8 cellular contexts compared by ENCODE assay signal in genomic region chr16:57519796-57520360, GRCh38. TPM values are rescaled to one million over a fixed set of nuclear protein-coding genes. Genes with fewer than 3 reads are reported as not detected.
DNase-seq lines count a peak whose midpoint lies in the region; ATAC-seq and TF ChIP-seq lines count a peak whose summit lies in the region.

No MANE protein-coding gene starts in this region.

- no peaks in the 10 kb centered on the region for H3K9me3 ChIP-seq in left lung

- no peaks in the 10 kb centered on the region for H3K27me3 Mint-ChIP-seq in activated CD4-positive, alpha-beta T cell treated with anti-CD3 and anti-CD28 coated beads for 36 hours
- H3K27me3 Mint-ChIP-seq in central memory CD8-positive, alpha-beta T cell = no peaks in the 10 kb centered on the region

- POLR2A ChIA-PET in activated CD4-positive, alpha-beta T cell treated with anti-CD3 and anti-CD28 coated beads for 36 hours (lab: Charles Lee) = no interaction called here

- CTCF ChIA-PET in activated CD4-positive, alpha-beta T cell treated with anti-CD3 and anti-CD28 coated beads for 36 hours (lab: Charles Lee) = interaction anchor here (0.5 to 4.4 kb wide), 34 partner anchors 8 to 976 kb away, joined by 3 to 45 read pairs (median 4); partner anchors contain the start of genes ADGRG5, CCDC102A, CIAPIN1 and COQ9

- no peak overlapping the region for H3K27ac Mint-ChIP-seq in activated CD4-positive, alpha-beta T cell treated with anti-CD3 and anti-CD28 coated beads for 36 hours
- peak overlapping the region; percentile 52 for H3K27ac Mint-ChIP-seq in central memory CD8-positive, alpha-beta T cell (ENCODE audit: low read depth)

- peaks cover 0 to 14% of the 10 kb centered on the region in 2 donors for H3K36me3 ChIP-seq in left lung

- H3K4me3 Mint-ChIP-seq in activated CD4-positive, alpha-beta T cell treated with anti-CD3 and anti-CD28 coated beads for 36 hours = no peak overlapping the region
- no peak overlapping the region for H3K4me3 Mint-ChIP-seq in central memory CD8-positive, alpha-beta T cell

- no peak overlapping the region for H3K27ac ChIP-seq in left lung

- no peak overlapping the region for H3K4me3 ChIP-seq in NB4 (ENCODE audit: low read depth, low read length)
- no peak overlapping the region for H3K4me3 ChIP-seq in left lung

- ATAC-seq in GM21360 (IDR thresholded peaks at IDR 0.05; ENCODE audit: unreplicated experiment) (peak; percentile 53), left lung (peak; percentile 91), HG03095 (IDR thresholded peaks at IDR 0.05; ENCODE audit: unreplicated experiment) (no peak)
- peak; percentile 96 for ATAC-seq in activated CD4-positive, alpha-beta T cell treated with anti-CD3 and anti-CD28 coated beads for 36 hours
- peak; percentile 89 for ATAC-seq in central memory CD8-positive, alpha-beta T cell (replicated peaks; ENCODE audit: extremely low read depth, poor library complexity, severe bottlenecking)

- DNase-seq in DMS114 treated with DMSO at 0.1 percent for 48 hours (lab: John Stamatoyannopoulos, UW; ENCODE audit: unreplicated experiment) = peak; percentile 63
- DNase-seq in NB4 (ENCODE audit: low read depth) = peak; percentile 76
- peak; percentile 90 for DNase-seq in activated CD4-positive, alpha-beta T cell treated with anti-CD3 and anti-CD28 coated beads for 36 hours
- peak; percentile 67 to 73 for DNase-seq in central memory CD8-positive, alpha-beta T cell (ENCODE audit: low spot score in 2 of 2)
- DNase-seq in left lung = peak; percentile 68 to 95
- DNase-seq in stimulated activated CD4-positive, alpha-beta T cell treated with anti-CD3 and anti-CD28 coated beads, TNF-alpha, amount 100 ng/mL, for 1 hour (ENCODE audit: low read depth in 3 of 3, low spot score in 1 of 3) = peak; percentile 45 to 71 (median 63)

- TF ChIP-seq CTCF in NB4 (IDR thresholded peaks at IDR 0.05; ENCODE audit: low read depth, low read length) = peak; percentile 99
- TF ChIP-seq CTCF in left lung (IDR thresholded peaks at IDR 0.05) = peak; percentile 92 to 98

- peaks cover 4% of the 10 kb centered on the region for H3K4me1 Mint-ChIP-seq in activated CD4-positive, alpha-beta T cell treated with anti-CD3 and anti-CD28 coated beads for 36 hours
- H3K4me1 Mint-ChIP-seq in central memory CD8-positive, alpha-beta T cell = peaks cover 11% of the 10 kb centered on the region

- intact Hi-C loops in activated CD4-positive, alpha-beta T cell treated with anti-CD3 and anti-CD28 coated beads for 36 hours (cut with DNase I, micrococcal nuclease) = loop anchor here (1.0 to 2.0 kb wide), 6 partner anchors 44 to 220 kb away; partner anchors contain the start of gene POLR2C (in 1 of the 2)
- intact Hi-C loops in left lung (cut with DNase I) = loop anchor here (5.0 to 10.0 kb wide), 4 partner anchors 58 to 218 kb away; partner anchors contain the start of gene POLR2C (in 1 of the 2)

- peaks cover 0 to 10% of the 10 kb centered on the region in 2 donors for H3K4me1 ChIP-seq in left lung

- no peaks in the 10 kb centered on the region for H3K27me3 ChIP-seq in left lung

- no peak for TF ChIP-seq POLR2A in NB4 (IDR thresholded peaks at IDR 0.05; ENCODE audit: extremely low read depth, insufficient read length)

- peaks cover 2% of the 10 kb centered on the region for H3K36me3 Mint-ChIP-seq in activated CD4-positive, alpha-beta T cell treated with anti-CD3 and anti-CD28 coated beads for 36 hours (ENCODE audit: low read depth)
- H3K36me3 Mint-ChIP-seq in central memory CD8-positive, alpha-beta T cell (ENCODE audit: insufficient read depth) = peaks cover 10% of the 10 kb centered on the region

- no peaks in the 10 kb centered on the region for H3K9me3 Mint-ChIP-seq in activated CD4-positive, alpha-beta T cell treated with anti-CD3 and anti-CD28 coated beads for 36 hours (ENCODE audit: low read depth)
- no peaks in the 10 kb centered on the region for H3K9me3 Mint-ChIP-seq in central memory CD8-positive, alpha-beta T cell

RNA-seq across cellular contexts. Expression of gene CCDC102A, which starts 16.5 kb away (rescaled TPM):
- 1 to 10 TPM; 8.8 to 9.0 TPM for total RNA-seq in activated CD4-positive, alpha-beta T cell treated with anti-CD3 and anti-CD28 coated beads for 36 hours
- total RNA-seq in left lung = 1 to 10 TPM; 5.2 to 9.3 TPM

RNA-seq across cellular contexts. Expression of gene ADGRG5, which starts 22.6 kb away (rescaled TPM):
- 1 to 10 TPM; 3.0 to 4.9 TPM for total RNA-seq in activated CD4-positive, alpha-beta T cell treated with anti-CD3 and anti-CD28 coated beads for 36 hours
- under 1 TPM; 0.92 to 0.99 TPM for total RNA-seq in left lung

RNA-seq across cellular contexts. Expression of gene DOK4, which starts 33.6 kb away (rescaled TPM):
- total RNA-seq in activated CD4-positive, alpha-beta T cell treated with anti-CD3 and anti-CD28 coated beads for 36 hours = 1 to 10 TPM; 5.7 to 6.7 TPM
- total RNA-seq in left lung = 100 to 1,000 TPM in 1 of 2 donors, 10 to 100 TPM in 1; 41.8 to 108 TPM

RNA-seq across cellular contexts. Expression of gene POLR2C, which starts 57.4 kb away (rescaled TPM):
- total RNA-seq in activated CD4-positive, alpha-beta T cell treated with anti-CD3 and anti-CD28 coated beads for 36 hours = 10 to 100 TPM; 54.3 to 57.1 TPM
- 10 to 100 TPM; 76.5 to 85.2 TPM for total RNA-seq in left lung

Comparison
In these comparisons a context has a peak if more than half of its experiments do, and no peak if none do; other contexts are left out.
1. RNA of gene DOK4, which starts 33.6 kb away (total RNA-seq): 41.8 to 108 TPM in left lung; 5.7 to 6.7 TPM in activated CD4-positive, alpha-beta T cell treated with anti-CD3 and anti-CD28 coated beads for 36 hours; every median in the first group is over 4 times any median in the second.
2. Peak in every context shown above with its lines, with median percentiles within 50 percentile points of each other: DNase-seq.